Comparison of ENCODE assay signal across 9 cellular contexts in the genomic region with DNA sequence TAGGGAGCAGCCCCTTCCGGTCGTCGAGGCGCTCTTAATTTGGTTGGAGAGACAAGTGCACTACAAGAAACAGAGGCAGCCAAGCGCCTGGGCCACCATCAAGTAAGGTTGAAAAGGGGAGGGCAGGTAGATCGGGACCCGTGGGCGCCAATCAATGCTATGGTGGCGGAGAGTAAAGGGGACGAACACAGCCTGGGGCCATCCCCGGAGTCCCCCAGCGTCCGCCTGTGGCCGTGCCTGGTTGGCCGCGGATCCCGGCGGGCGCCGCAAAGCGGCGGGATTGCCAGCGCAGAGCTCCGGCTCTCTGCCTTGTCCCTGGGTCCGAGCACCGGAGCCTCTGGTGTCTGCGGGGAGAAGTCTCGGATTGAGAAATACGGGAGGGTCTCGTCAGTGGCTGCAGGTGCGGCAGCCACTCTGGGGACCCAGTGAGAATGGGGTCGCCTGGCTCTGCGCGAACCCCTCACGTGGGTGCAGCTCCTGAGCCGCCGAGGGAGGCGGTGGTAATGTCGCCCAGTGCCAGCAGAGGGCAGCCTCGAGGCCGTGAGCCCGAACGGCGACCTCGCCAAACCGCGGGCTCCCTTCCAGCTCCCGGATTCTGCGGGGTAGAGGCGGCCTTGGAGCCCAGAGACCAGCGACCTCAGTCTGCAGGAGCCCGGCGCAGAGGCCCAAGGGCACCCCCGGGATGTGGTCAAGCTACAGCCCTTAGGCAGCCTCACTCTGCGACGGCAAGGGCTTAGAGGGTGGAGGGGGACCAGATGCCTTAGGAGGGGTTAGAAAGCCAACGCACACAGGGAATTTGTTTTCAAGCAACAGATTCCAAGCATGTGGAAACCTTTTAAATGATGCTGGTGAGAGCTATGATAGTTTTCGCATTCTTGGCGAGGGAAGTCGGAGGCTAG. TPM values are rescaled to one million over a fixed set of nuclear protein-coding genes. Genes with fewer than 3 reads are reported as not detected.
A peak's percentile ranks its signal among the peaks of the same experiment; 100 is the strongest.
DNase-seq lines count a peak whose midpoint lies in the region; ATAC-seq and TF ChIP-seq lines count a peak whose summit lies in the region.
"Had no signal": no experiment of that assay in that cellular context is flagged by ENCODE, and none has a peak within 500 bp of the region (broad histone marks: within the 10 kb centered on the region; RNA-seq: fewer than 3 reads in every experiment).

No MANE protein-coding gene starts in this region.

- peak overlapping the region; percentile 69 for H3K4me3 Mint-ChIP-seq in GM23338
- peak overlapping the region; percentile 70 for H3K4me3 Mint-ChIP-seq in chondrocyte (ENCODE audit: unreplicated experiment)

- H3K79me2 ChIP-seq in GM23338 (replicated peaks; ENCODE audit: insufficient read depth), result no peaks in the 10 kb centered on the region

- TF ChIP-seq POLR2A in NB4 (IDR thresholded peaks at IDR 0.05; ENCODE audit: extremely low read depth, insufficient read length), result no peak

- peak overlapping the region; percentile 95 for H2AFZ ChIP-seq in GM23338

- H3K27me3 ChIP-seq in GM23338 (ENCODE audit: insufficient read depth), result peaks cover 72% of the 10 kb centered on the region

- H3K4me3 ChIP-seq in GM23338 (peak overlapping the region; percentile 65), NB4 (ENCODE audit: low read depth, low read length) (peak overlapping the region; percentile 59)

- H3K27ac Mint-ChIP-seq in GM23338 (no peak overlapping the region), chondrocyte (ENCODE audit: unreplicated experiment) (no peak overlapping the region)

- peaks cover 7% of the 10 kb centered on the region for H4K20me1 ChIP-seq in GM23338 (replicated peaks; ENCODE audit: insufficient read depth)

- peaks cover 51% of the 10 kb centered on the region for H3K4me1 Mint-ChIP-seq in GM23338
- peaks cover 16% of the 10 kb centered on the region for H3K4me1 Mint-ChIP-seq in chondrocyte (ENCODE audit: low read depth)

- ATAC-seq in GM23338, result peak; percentile 46
- ATAC-seq in left lobe of liver, result peak; percentile 95

- DNase-seq in ELR (ENCODE audit: low read depth) (peak; percentile 70), GM23338 (ENCODE audit: low spot score) (peak; percentile 87), NB4 (ENCODE audit: low read depth) (peak; percentile 84), chondrocyte (ENCODE audit: low spot score) (no peak), left lobe of liver (ENCODE audit: low spot score) (peak; percentile 78), middle frontal gyrus (ENCODE audit: extremely low spot score, low spot score) (no peak)
- DNase-seq in activated CD4-positive, CD25-positive, alpha-beta regulatory T cell treated with anti-CD3 and anti-CD28 coated beads, Interleukin-2, amount 50 U/mL, for 72 hours, result peak; percentile 81
- DNase-seq in stimulated activated CD4-positive, alpha-beta T cell treated with anti-CD3 and anti-CD28 coated beads, Interleukin-2, amount 100 ng/mL, for 48 hours, result peak; percentile 78 to 84

- H3K36me3 Mint-ChIP-seq in GM23338 (ENCODE audit: low read depth), result no peaks in the 10 kb centered on the region
- H3K36me3 Mint-ChIP-seq in chondrocyte (ENCODE audit: low read depth), result no peaks in the 10 kb centered on the region

- no peak overlapping the region for H3K27ac ChIP-seq in GM23338 (ENCODE audit: low read depth)

- H3K9me2 ChIP-seq in GM23338 (ENCODE audit: insufficient read depth), result no peaks in the 10 kb centered on the region

- no peaks in the 10 kb centered on the region for H3K36me3 ChIP-seq in GM23338 (ENCODE audit: insufficient read depth)

- H3F3A ChIP-seq in GM23338 (replicated peaks; ENCODE audit: low read depth), result peaks cover 26% of the 10 kb centered on the region

- peaks cover 53% of the 10 kb centered on the region for H3K4me1 ChIP-seq in GM23338 (ENCODE audit: insufficient read depth)

- H3K9me3 Mint-ChIP-seq in GM23338 (peaks cover 3% of the 10 kb centered on the region; the same call in 1 of the 3 replicates), chondrocyte (ENCODE audit: low read depth) (no peaks in the 10 kb centered on the region)

- peak overlapping the region; percentile 92 for H3K4me2 ChIP-seq in GM23338

- peaks cover 72% of the 10 kb centered on the region for H3K27me3 Mint-ChIP-seq in GM23338 (ENCODE audit: insufficient read depth, low read depth, poor library complexity)
- peaks cover 69% of the 10 kb centered on the region for H3K27me3 Mint-ChIP-seq in chondrocyte (ENCODE audit: low read depth)

- TF ChIP-seq CTCF in GM23338 (conservative IDR thresholded peaks at IDR 0.05; ENCODE audit: low read depth in 2 of 2) (peak; percentile 62 to 85), NB4 (IDR thresholded peaks at IDR 0.05; ENCODE audit: low read depth, low read length) (peak; percentile 64), chondrocyte (IDR thresholded peaks at IDR 0.05) (peak; percentile 95)

TF ChIP-seq in GM23338, 12 proteins besides CTCF, POLR2A, EP300 and RAD21:
- TF ChIP-seq, protein P1, sequence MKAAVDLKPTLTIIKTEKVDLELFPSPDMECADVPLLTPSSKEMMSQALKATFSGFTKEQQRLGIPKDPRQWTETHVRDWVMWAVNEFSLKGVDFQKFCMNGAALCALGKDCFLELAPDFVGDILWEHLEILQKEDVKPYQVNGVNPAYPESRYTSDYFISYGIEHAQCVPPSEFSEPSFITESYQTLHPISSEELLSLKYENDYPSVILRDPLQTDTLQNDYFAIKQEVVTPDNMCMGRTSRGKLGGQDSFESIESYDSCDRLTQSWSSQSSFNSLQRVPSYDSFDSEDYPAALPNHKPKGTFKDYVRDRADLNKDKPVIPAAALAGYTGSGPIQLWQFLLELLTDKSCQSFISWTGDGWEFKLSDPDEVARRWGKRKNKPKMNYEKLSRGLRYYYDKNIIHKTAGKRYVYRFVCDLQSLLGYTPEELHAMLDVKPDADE (IDR thresholded peaks at IDR 0.05), result no peak
- TF ChIP-seq EZH2 (IDR thresholded peaks at IDR 0.05; ENCODE audit: low read depth, unreplicated experiment), result peak; percentile 77
TF ChIP-seq in GM23338: peak in this region for 1.

RNA-seq across cellular contexts. Expression of a gene that starts 10.8 kb away (rescaled TPM):
- 2.3 and 3.5 TPM in 2 replicates for total RNA-seq in GM23338 (2014; rRNA removed; shearing (Covaris generic))
- 0.89 and 1.2 TPM in 2 replicates for polyA plus RNA-seq in GM23338 (2016; fragmentation: Nextera tagmentation; extraction: Ambion mirVana)
- total RNA-seq in chondrocyte, result 0.18 to 0.22 TPM in 2 of 3 replicates, not detected in the other
- 0.10 TPM for total RNA-seq in left lobe of liver
- total RNA-seq: temporal lobe had no signal

RNA-seq across cellular contexts. Expression of a gene that starts 10.9 kb away (rescaled TPM):
- total RNA-seq in GM23338 (2014; rRNA removed; shearing (Covaris generic)), result 10.0 and 15.6 TPM in 2 replicates
- 9.3 and 11.2 TPM in 2 replicates for polyA plus RNA-seq in GM23338 (2016; fragmentation: Nextera tagmentation; extraction: Ambion mirVana)
- total RNA-seq in chondrocyte (0.17 to 0.28 TPM in 2 of 3 replicates, not detected in the other), left lobe of liver (not detected)

Comparison
In these comparisons a context has a peak if more than half of its experiments do, and no peak if none do; other contexts are left out.
1. DNase-seq: peak in ELR (single experiment), GM23338 (single experiment), NB4 (single experiment), activated CD4-positive, CD25-positive, alpha-beta regulatory T cell treated with anti-CD3 and anti-CD28 coated beads, Interleukin-2, amount 50 U/mL, for 72 hours (single experiment), left lobe of liver (single experiment) and stimulated activated CD4-positive, alpha-beta T cell treated with anti-CD3 and anti-CD28 coated beads, Interleukin-2, amount 100 ng/mL, for 48 hours (2 of 2); none in chondrocyte (single experiment) and middle frontal gyrus (single experiment).
2. Peak in every context shown above with its lines, with median percentiles within 50 percentile points of each other: CTCF ChIP-seq.